ENCODE assay signal across 4 cellular contexts in genomic region chr4:47771020-47771419, GRCh38.
"Had no signal": no experiment of that assay in that cellular context is flagged by ENCODE, and none has a peak within 500 bp of the region (broad histone marks: within the 10 kb centered on the region; RNA-seq: fewer than 3 reads in every experiment).

No MANE protein-coding gene starts in this region.

- H3K27ac ChIP-seq: HL-60 had no signal

- DNase-seq: IMR-90 had no signal

- ATAC-seq: HepG2, K562 had no signal

- H3K4me3 ChIP-seq: K562 had no signal
